Comparison of ENCODE assay signal across 8 cellular contexts in genomic region chr1:210143465-210144062, GRCh38.
DNase-seq lines count a peak whose midpoint lies in the region; ATAC-seq and TF ChIP-seq lines count a peak whose summit lies in the region.

No MANE protein-coding gene starts in this region.

- TF ChIP-seq POLR2A in suprapubic skin (IDR thresholded peaks at IDR 0.05) = no peak

- no peaks in the 10 kb centered on the region for H3K9me3 Mint-ChIP-seq in activated CD4-positive, alpha-beta T cell treated with anti-CD3 and anti-CD28 coated beads, Interleukin-2, amount 10 ng/mL, durations not matched to agents 7 days and 5 days

- no peaks in the 10 kb centered on the region for H3K4me1 Mint-ChIP-seq in activated CD4-positive, alpha-beta T cell treated with anti-CD3 and anti-CD28 coated beads, Interleukin-2, amount 10 ng/mL, durations not matched to agents 7 days and 5 days

- no peak for ATAC-seq in GM18909 (IDR thresholded peaks at IDR 0.05; ENCODE audit: poor library complexity, unreplicated experiment)

- no peak for TF ChIP-seq EP300 in suprapubic skin (IDR thresholded peaks at IDR 0.05)

- H3K36me3 ChIP-seq in A673 (ENCODE audit: insufficient read depth, low read length, poor library complexity, severe bottlenecking) (no peaks in the 10 kb centered on the region), suprapubic skin (no peaks in the 10 kb centered on the region)

- WGBS in suprapubic skin = 46% methylated on average over 4 of the region's 4 CpGs

- peak; percentile 83 for TF ChIP-seq CTCF in A673 (conservative IDR thresholded peaks at IDR 0.05; ENCODE audit: low read depth, low read length)
- peak; percentile 35 for TF ChIP-seq CTCF in GM13976 (IDR thresholded peaks at IDR 0.05; ENCODE audit: borderline replicate concordance, control extremely low read depth, extremely low read depth, insufficient read depth, missing control alignments)
- TF ChIP-seq CTCF in epithelial cell of esophagus (IDR thresholded peaks at IDR 0.05; ENCODE audit: insufficient read depth, low read depth, low read length, missing control alignments) = peak; percentile 58
- peak; percentile 45 to 62 for TF ChIP-seq CTCF in suprapubic skin (IDR thresholded peaks at IDR 0.05)

- no peak overlapping the region for H3K4me3 Mint-ChIP-seq in activated CD4-positive, alpha-beta T cell treated with anti-CD3 and anti-CD28 coated beads, Interleukin-2, amount 10 ng/mL, durations not matched to agents 7 days and 5 days

- in situ Hi-C loops in GM13976 (cut with MboI; ENCODE audit: low sequenced_read_pairs, unreplicated experiment) = no loop called here

- BruUV-seq in A673 (replicated peaks; lab: Mats Ljungman, UMichigan) = no TSS peak

- H3K27me3 Mint-ChIP-seq in activated CD4-positive, alpha-beta T cell treated with anti-CD3 and anti-CD28 coated beads, Interleukin-2, amount 10 ng/mL, durations not matched to agents 7 days and 5 days = peaks cover 17% of the 10 kb centered on the region

- H3K27ac ChIP-seq in A673 (ENCODE audit: low read depth, low read length, poor library complexity, severe bottlenecking) = no peak overlapping the region
- H3K27ac ChIP-seq in suprapubic skin = no peak overlapping the region

- intact Hi-C loops in A673 (cut with micrococcal nuclease; ENCODE audit: unreplicated experiment) = loop anchor here (1.0 to 5.0 kb wide), 3 partner anchors 168 to 291 kb away; no protein-coding TSS in a partner anchor

- H3K9me3 ChIP-seq in A673 (ENCODE audit: low read depth, low read length, poor library complexity, severe bottlenecking) (no peaks in the 10 kb centered on the region), suprapubic skin (no peaks in the 10 kb centered on the region)

- H3K36me3 Mint-ChIP-seq in activated CD4-positive, alpha-beta T cell treated with anti-CD3 and anti-CD28 coated beads, Interleukin-2, amount 10 ng/mL, durations not matched to agents 7 days and 5 days (ENCODE audit: low read depth) = no peaks in the 10 kb centered on the region

- H3K4me1 ChIP-seq in A673 (ENCODE audit: insufficient read depth, low read length, poor library complexity, severe bottlenecking) (no peaks in the 10 kb centered on the region), suprapubic skin (no peaks in the 10 kb centered on the region)

- DNase-seq in A673 (ENCODE audit: low spot score) (peak; percentile 85), GM13976 (ENCODE audit: low spot score) (peak; percentile 39), NCI-H2107 treated with DMSO at 0.1 percent for 48 hours (lab: John Stamatoyannopoulos, UW; ENCODE audit: unreplicated experiment) (peak; percentile 33), epithelial cell of esophagus (ENCODE audit: low read depth) (peak; percentile 77), myocyte (ENCODE audit: low read depth) (peak; percentile 82), suprapubic skin (ENCODE audit: low spot score in 2 of 2) (peak; percentile 70 to 83)
- peak; percentile 47 for DNase-seq in activated CD4-positive, alpha-beta T cell treated with anti-CD3 and anti-CD28 coated beads, Interleukin-2, amount 10 ng/mL, durations not matched to agents 7 days and 5 days

- H3K4me3 ChIP-seq in A673 (ENCODE audit: low read depth, low read length, poor library complexity, severe bottlenecking) (no peak overlapping the region), epithelial cell of esophagus (ENCODE audit: low read length) (no peak overlapping the region), suprapubic skin (no peak overlapping the region)

- no peak overlapping the region for H3K27ac Mint-ChIP-seq in activated CD4-positive, alpha-beta T cell treated with anti-CD3 and anti-CD28 coated beads, Interleukin-2, amount 10 ng/mL, durations not matched to agents 7 days and 5 days

- H3K27me3 ChIP-seq in A673 (replicated peaks; ENCODE audit: insufficient read depth, low read depth, low read length, poor library complexity) (no peaks in the 10 kb centered on the region), suprapubic skin (no peaks in the 10 kb centered on the region)

- CTCF ChIA-PET in A673 (lab: Charles Lee) = interaction anchor here (0.6 kb wide), 1 partner anchor 495 kb away, joined by 4 read pairs; no protein-coding TSS in a partner anchor
- CTCF ChIA-PET in activated CD4-positive, alpha-beta T cell treated with anti-CD3 and anti-CD28 coated beads, Interleukin-2, amount 10 ng/mL, durations not matched to agents 7 days and 5 days (lab: Charles Lee) = interaction anchor here (0.6 kb wide), 1 partner anchor 203 kb away, joined by 5 read pairs; no protein-coding TSS in a partner anchor

- POLR2A ChIA-PET in A673 (lab: Charles Lee; ENCODE audit: low non-redundant PET) = interaction anchor here (0.5 kb wide), 1 partner anchor 88 kb away, joined by 4 read pairs; no protein-coding TSS in a partner anchor
- POLR2A ChIA-PET in activated CD4-positive, alpha-beta T cell treated with anti-CD3 and anti-CD28 coated beads, Interleukin-2, amount 10 ng/mL, durations not matched to agents 7 days and 5 days (lab: Charles Lee) = no interaction called here

Comparison
In these comparisons a context has a peak if more than half of its experiments do, and no peak if none do; other contexts are left out.
1. DNase-seq: peak in every context shown above with its lines; median percentile 85 in A673; 82 in myocyte; 77 in epithelial cell of esophagus; 76 in suprapubic skin; 47 in activated CD4-positive, alpha-beta T cell treated with anti-CD3 and anti-CD28 coated beads, Interleukin-2, amount 10 ng/mL, durations not matched to agents 7 days and 5 days; 39 in GM13976; 33 in NCI-H2107 treated with DMSO at 0.1 percent for 48 hours.